8 cellular contexts compared by ENCODE assay signal in genomic region chr6:139030539-139030938, GRCh38. TPM values are rescaled to one million over a fixed set of nuclear protein-coding genes. Genes with fewer than 3 reads are reported as not detected.
DNase-seq lines count a peak whose midpoint lies in the region; ATAC-seq and TF ChIP-seq lines count a peak whose summit lies in the region.

No MANE protein-coding gene starts in this region.

- H3K4me1 Mint-ChIP-seq in activated CD8-positive, alpha-beta T cell treated with anti-CD3 and anti-CD28 coated beads, Interleukin-2, amount 10 ng/mL, durations not matched to agents 7 days and 5 days (ENCODE audit: low read depth): peaks cover 27% of the 10 kb centered on the region

- no peak overlapping the region for H3K4me3 Mint-ChIP-seq in activated CD8-positive, alpha-beta T cell treated with anti-CD3 and anti-CD28 coated beads, Interleukin-2, amount 10 ng/mL, durations not matched to agents 7 days and 5 days

- POLR2A ChIA-PET in GM10248 (lab: Yijun Ruan, JAX): no interaction called here
- POLR2A ChIA-PET in activated CD8-positive, alpha-beta T cell treated with anti-CD3 and anti-CD28 coated beads, Interleukin-2, amount 10 ng/mL, durations not matched to agents 7 days and 5 days (lab: Charles Lee): interaction anchor here (1.3 to 1.5 kb wide), 4 partner anchors 10 to 107 kb away, joined by 3 to 5 read pairs (median 4); no protein-coding TSS in a partner anchor

- no peaks in the 10 kb centered on the region for H3K27me3 Mint-ChIP-seq in activated CD8-positive, alpha-beta T cell treated with anti-CD3 and anti-CD28 coated beads, Interleukin-2, amount 10 ng/mL, durations not matched to agents 7 days and 5 days (ENCODE audit: low read depth)

- CTCF ChIA-PET in GM10248 (lab: Yijun Ruan, JAX): interaction anchor here (0.8 to 1.2 kb wide), 3 partner anchors 8 to 334 kb away, joined by 3 to 4 read pairs (median 3); no protein-coding TSS in a partner anchor
- CTCF ChIA-PET in activated CD8-positive, alpha-beta T cell treated with anti-CD3 and anti-CD28 coated beads, Interleukin-2, amount 10 ng/mL, durations not matched to agents 7 days and 5 days (lab: Charles Lee): interaction anchor here (0.6 to 1.4 kb wide), 7 partner anchors 14 to 339 kb away, joined by 3 to 5 read pairs (median 3); no protein-coding TSS in a partner anchor

- peaks cover 27% of the 10 kb centered on the region for H3K36me3 Mint-ChIP-seq in activated CD8-positive, alpha-beta T cell treated with anti-CD3 and anti-CD28 coated beads, Interleukin-2, amount 10 ng/mL, durations not matched to agents 7 days and 5 days (ENCODE audit: low read depth)

- H3K9me3 Mint-ChIP-seq in activated CD8-positive, alpha-beta T cell treated with anti-CD3 and anti-CD28 coated beads, Interleukin-2, amount 10 ng/mL, durations not matched to agents 7 days and 5 days (ENCODE audit: insufficient read depth): no peaks in the 10 kb centered on the region

- TF ChIP-seq CTCF in GM10248 (IDR thresholded peaks at IDR 0.05; ENCODE audit: control extremely low read depth, extremely low read depth, low read depth, missing control alignments): no peak

- DNase-seq in GM10248 (ENCODE audit: extremely low spot score) (peak; percentile 52), NCI-H2227 (lab: John Stamatoyannopoulos, UW; ENCODE audit: unreplicated experiment) (no peak), inferior parietal cortex (ENCODE audit: extremely low spot score) (no peak), 8988T (no peak), NCI-H446 (lab: John Stamatoyannopoulos, UW) (no peak)
- DNase-seq in activated CD8-positive, alpha-beta T cell treated with anti-CD3 and anti-CD28 coated beads, Interleukin-2, amount 10 ng/mL, durations not matched to agents 7 days and 5 days: peak; percentile 70

- H3K27ac Mint-ChIP-seq in activated CD8-positive, alpha-beta T cell treated with anti-CD3 and anti-CD28 coated beads, Interleukin-2, amount 10 ng/mL, durations not matched to agents 7 days and 5 days: no peak overlapping the region

- ATAC-seq in GM19467 (IDR thresholded peaks at IDR 0.05; ENCODE audit: unreplicated experiment): peak; percentile 56
- peak; percentile 46 for ATAC-seq in HG03460 (IDR thresholded peaks at IDR 0.05; ENCODE audit: unreplicated experiment)
- ATAC-seq in activated CD8-positive, alpha-beta T cell treated with anti-CD3 and anti-CD28 coated beads, Interleukin-2, amount 10 ng/mL, durations not matched to agents 7 days and 5 days: no peak

RNA-seq across cellular contexts. Expression of gene ABRACL, which starts 2.0 kb away (rescaled TPM):
- total RNA-seq in activated CD8-positive, alpha-beta T cell treated with anti-CD3 and anti-CD28 coated beads, Interleukin-2, amount 10 ng/mL, durations not matched to agents 7 days and 5 days: 100 to 1,000 TPM; 124 to 134 TPM

RNA-seq across cellular contexts. Expression of gene REPS1, which starts 42.5 kb away (rescaled TPM):
- total RNA-seq in activated CD8-positive, alpha-beta T cell treated with anti-CD3 and anti-CD28 coated beads, Interleukin-2, amount 10 ng/mL, durations not matched to agents 7 days and 5 days: 10 to 100 TPM; 39.2 to 45.2 TPM

Comparison
In these comparisons a context has a peak if more than half of its experiments do, and no peak if none do; other contexts are left out.
1. DNase-seq: peak in GM10248 (single experiment) and activated CD8-positive, alpha-beta T cell treated with anti-CD3 and anti-CD28 coated beads, Interleukin-2, amount 10 ng/mL, durations not matched to agents 7 days and 5 days (single experiment); none in NCI-H2227 (single experiment), inferior parietal cortex (single experiment), 8988T (single experiment) and NCI-H446 (0 of 2).